25 cellular contexts compared by ENCODE assay signal in genomic region chr2:74046441-74046840, GRCh38.
DNase-seq lines count a peak whose midpoint lies in the region; ATAC-seq, FAIRE-seq and TF ChIP-seq lines count a peak whose summit lies in the region.
"Had no signal": no experiment of that assay in that cellular context is flagged by ENCODE, and none has a peak within 500 bp of the region (broad histone marks: within the 10 kb centered on the region; RNA-seq: fewer than 3 reads in every experiment).

No MANE protein-coding gene starts in this region.

- H3K36me3 Mint-ChIP-seq in activated naive CD4-positive, alpha-beta T cell treated with anti-CD3 and anti-CD28 coated beads, Interleukin-2, amount 50 U/mL, for 72 hours = peaks cover 0 to 4% of the 10 kb centered on the region in 2 donors
- H3K36me3 Mint-ChIP-seq in activated naive CD4-positive, alpha-beta T cell treated with anti-CD3 and anti-CD28 coated beads for 36 hours (ENCODE audit: low read depth) = peaks cover 9% of the 10 kb centered on the region
- peaks cover 43 to 57% of the 10 kb centered on the region in 2 donors for H3K36me3 Mint-ChIP-seq in stimulated activated naive B cell treated with anti-CD40 and anti-IgM and Interleukin-4, amounts not matched to agents 10 μg/mL and 1 μg/mL and 100 μg/mL, for 72 hours

- H3K9me3 Mint-ChIP-seq in activated naive CD4-positive, alpha-beta T cell treated with anti-CD3 and anti-CD28 coated beads, Interleukin-2, amount 50 U/mL, for 72 hours = no peaks in the 10 kb centered on the region
- H3K9me3 Mint-ChIP-seq in activated naive CD4-positive, alpha-beta T cell treated with anti-CD3 and anti-CD28 coated beads for 36 hours = no peaks in the 10 kb centered on the region
- H3K9me3 Mint-ChIP-seq in stimulated activated naive B cell treated with anti-CD40 and anti-IgM and Interleukin-4, amounts not matched to agents 10 μg/mL and 1 μg/mL and 100 μg/mL, for 72 hours = no peaks in the 10 kb centered on the region
- H3K9me3 Mint-ChIP-seq: CD14-positive monocyte; CD4-positive, alpha-beta T cell; CD8-positive, alpha-beta memory T cell had no signal

- peaks cover 31% of the 10 kb centered on the region for H3K4me1 Mint-ChIP-seq in activated naive CD4-positive, alpha-beta T cell treated with anti-CD3 and anti-CD28 coated beads for 36 hours (ENCODE audit: low read depth)
- peaks cover 38 to 63% of the 10 kb centered on the region in 2 donors for H3K4me1 Mint-ChIP-seq in stimulated activated naive B cell treated with anti-CD40 and anti-IgM and Interleukin-4, amounts not matched to agents 10 μg/mL and 1 μg/mL and 100 μg/mL, for 72 hours

- peaks cover 30% of the 10 kb centered on the region for H3K4me1 ChIP-seq in HepG2 (ENCODE audit: insufficient read depth, low read length)
- H3K4me1 ChIP-seq: A549, BE2C had no signal

- H3K27ac Mint-ChIP-seq in activated naive CD4-positive, alpha-beta T cell treated with anti-CD3 and anti-CD28 coated beads, Interleukin-2, amount 50 U/mL, for 72 hours = peak overlapping the region; percentile 58 to 81
- no peak overlapping the region for H3K27ac Mint-ChIP-seq in activated naive CD4-positive, alpha-beta T cell treated with anti-CD3 and anti-CD28 coated beads for 36 hours
- H3K27ac Mint-ChIP-seq in stimulated activated naive B cell treated with anti-CD40 and anti-IgM and Interleukin-4, amounts not matched to agents 10 μg/mL and 1 μg/mL and 100 μg/mL, for 72 hours = peak overlapping the region; percentile 89

- POLR2A ChIA-PET in HepG2 (lab: Yijun Ruan, JAX) = no interaction called here

- no peak for ATAC-seq in activated naive CD4-positive, alpha-beta T cell treated with anti-CD3 and anti-CD28 coated beads, Interleukin-2, amount 50 U/mL, for 72 hours
- ATAC-seq in HepG2 = no peak
- ATAC-seq in stimulated activated naive B cell treated with anti-CD40 and anti-IgM and Interleukin-4, amounts not matched to agents 10 μg/mL and 1 μg/mL and 100 μg/mL, for 72 hours (replicated peaks) = no peak
- no peak for ATAC-seq in GM21381 (IDR thresholded peaks at IDR 0.05; ENCODE audit: unreplicated experiment)
- ATAC-seq: A549, GM12878 had no signal

- no peaks in the 10 kb centered on the region for H3K27me3 Mint-ChIP-seq in activated naive CD4-positive, alpha-beta T cell treated with anti-CD3 and anti-CD28 coated beads for 36 hours (ENCODE audit: low read depth)
- no peaks in the 10 kb centered on the region for H3K27me3 Mint-ChIP-seq in stimulated activated naive B cell treated with anti-CD40 and anti-IgM and Interleukin-4, amounts not matched to agents 10 μg/mL and 1 μg/mL and 100 μg/mL, for 72 hours
- H3K27me3 Mint-ChIP-seq: CD4-positive, alpha-beta T cell; CD8-positive, alpha-beta memory T cell had no signal

- peaks cover 17 to 39% of the 10 kb centered on the region in 2 experiments for H3K36me3 ChIP-seq in HepG2 (replicated peaks in 1 of 2; ENCODE audit: control insufficient read depth in 1 of 2, insufficient read depth in 2 of 2, low read length in 2 of 2)

- H3K79me2 ChIP-seq in HepG2 (ENCODE audit: insufficient read depth, low read length) = no peaks in the 10 kb centered on the region

- no peak overlapping the region for H3K27ac ChIP-seq in HepG2 (ENCODE audit: extremely low read length, insufficient read depth, low read length)
- H3K27ac ChIP-seq: A549, GM23248 had no signal

- no peak for FAIRE-seq in HepG2 (lab: Jason Lieb, UNC)
- FAIRE-seq: A549, D721Med, GM12878, H1 had no signal

- H4K20me1 ChIP-seq in HepG2 (ENCODE audit: insufficient read depth, low read length) = no peaks in the 10 kb centered on the region

- TF ChIP-seq RAD21 in HepG2 (CRISPR knock-in tag; IDR thresholded peaks at IDR 0.05) = no peak

- TF ChIP-seq POLR2A in HepG2 (IDR thresholded peaks at IDR 0.05; ENCODE audit: insufficient read depth in 1 of 2, low read depth in 2 of 2, low read length in 2 of 2) = no peak

- no peak overlapping the region for H3K4me3 Mint-ChIP-seq in activated naive CD4-positive, alpha-beta T cell treated with anti-CD3 and anti-CD28 coated beads for 36 hours
- H3K4me3 Mint-ChIP-seq in stimulated activated naive B cell treated with anti-CD40 and anti-IgM and Interleukin-4, amounts not matched to agents 10 μg/mL and 1 μg/mL and 100 μg/mL, for 72 hours = no peak overlapping the region
- H3K4me3 Mint-ChIP-seq: CD14-positive monocyte; CD4-positive, alpha-beta T cell; CD8-positive, alpha-beta memory T cell had no signal

- H3K4me2 ChIP-seq in HepG2 (ENCODE audit: low read depth, low read length) = no peak overlapping the region
- H3K4me2 ChIP-seq: A549; BLaER1 treated with 17β-estradiol and CSF1 and Interleukin-3, amounts not matched to agents 10 nM and 100 nM had no signal

- no peaks in the 10 kb centered on the region for H3K27me3 ChIP-seq in HepG2 (ENCODE audit: control insufficient read depth in 1 of 2, insufficient read depth in 2 of 2, low read length in 2 of 2)
- H3K27me3 ChIP-seq: BE2C; BLaER1 treated with 17β-estradiol and CSF1 and Interleukin-3, amounts not matched to agents 10 nM and 100 nM had no signal

- H3K4me3 ChIP-seq in HepG2 (replicated peaks in 1 of 3; ENCODE audit: insufficient read depth in 1 of 3, low read depth in 2 of 3, low read length in 3 of 3) = no peak overlapping the region
- H3K4me3 ChIP-seq: A549; BLaER1 treated with 17β-estradiol and CSF1 and Interleukin-3, amounts not matched to agents 10 nM and 100 nM; GM12878; GM23248 had no signal

- H3K9ac ChIP-seq in HepG2 (ENCODE audit: insufficient read depth, low read depth, low read length) = no peak overlapping the region
- H3K9ac ChIP-seq: BLaER1 treated with 17β-estradiol and CSF1 and Interleukin-3, amounts not matched to agents 10 nM and 100 nM; GM23248 had no signal

- no TSS peak for BruUV-seq in HepG2 (replicated peaks; lab: Mats Ljungman, UMichigan)

- H3K9me3 ChIP-seq in HepG2 (ENCODE audit: low read length) = no peaks in the 10 kb centered on the region
- H3K9me3 ChIP-seq: A549; BE2C; BLaER1 treated with 17β-estradiol and CSF1 and Interleukin-3, amounts not matched to agents 10 nM and 100 nM had no signal

- TF ChIP-seq CTCF in HepG2 (CRISPR knock-in tag; IDR thresholded peaks at IDR 0.05) = no peak

- CTCF ChIA-PET in activated naive CD4-positive, alpha-beta T cell treated with anti-CD3 and anti-CD28 coated beads for 36 hours (lab: Charles Lee) = interaction anchor here (1.1 kb wide), 1 partner anchor 14 kb away, joined by 5 read pairs; no protein-coding TSS in a partner anchor
- CTCF ChIA-PET in HepG2 (lab: Yijun Ruan, JAX; ENCODE audit: low intra/inter-chr PET ratio, low total read pairs) = no interaction called here

- intact Hi-C loops in activated naive CD4-positive, alpha-beta T cell treated with anti-CD3 and anti-CD28 coated beads for 36 hours (cut with micrococcal nuclease) = no loop called here
- intact Hi-C loops in HepG2 (cut with micrococcal nuclease; ENCODE audit: unreplicated experiment) = no loop called here

- no peak for TF ChIP-seq EP300 in HepG2 (IDR thresholded peaks at IDR 0.05; ENCODE audit: low read depth in 2 of 2, low read length in 2 of 2)
- no peak for TF ChIP-seq EP300 in HepG2 (CRISPR knock-in tag; IDR thresholded peaks at IDR 0.05; ENCODE audit: borderline replicate concordance)

- no peak overlapping the region for H2AFZ ChIP-seq in HepG2 (ENCODE audit: low read length)
- H2AFZ ChIP-seq: GM23248 had no signal

- DNase-seq in activated naive CD4-positive, alpha-beta T cell treated with anti-CD3 and anti-CD28 coated beads, Interleukin-2, amount 50 U/mL, for 72 hours (ENCODE audit: low spot score in 2 of 2) = no peak
- no peak for DNase-seq in activated naive CD4-positive, alpha-beta T cell treated with anti-CD3 and anti-CD28 coated beads for 36 hours
- DNase-seq in HepG2 (ENCODE audit: low spot score) = no peak
- DNase-seq in stimulated activated naive B cell treated with anti-CD40 and anti-IgM and Interleukin-4, amounts not matched to agents 10 μg/mL and 1 μg/mL and 100 μg/mL, for 72 hours = no peak
- no peak for DNase-seq in SHP77 (lab: John Stamatoyannopoulos, UW)
- DNase-seq: 8988T; ACHN; AML-193; BE2C; CD4-positive, alpha-beta T cell; CD8-positive, alpha-beta memory T cell; DMS 273 treated with DMSO at 0.1 percent for 48 hours; DMS79; EL; GDM1; GM23248; H7; HCEC 1CT had no signal

- 98% methylated on average over 17 of the region's 17 CpGs for WGBS in HepG2 (ENCODE audit: low lambda C conversion rate)

- in situ Hi-C loops in HepG2 (cut with HindIII; ENCODE audit: extremely low pct_ligation_motif_present, low pct_unique_long_range_greater_than_20kb) = no loop called here

TF ChIP-seq in HepG2, 621 proteins besides CTCF, POLR2A, EP300 and RAD21:
- TF ChIP-seq FOXP1 (IDR thresholded peaks at IDR 0.05) = no peak
- no peak for TF ChIP-seq FOXP1 (CRISPR knock-in tag; IDR thresholded peaks at IDR 0.05)
- peak; percentile 62 for TF ChIP-seq AGO2 (optimal IDR thresholded peaks at IDR 0.05; ENCODE audit: low read depth, low read length)
